ENCODE assay signal across 17 cellular contexts in genomic region chr4:147354271-147354670, GRCh38.
DNase-seq lines count a peak whose midpoint lies in the region; ATAC-seq, FAIRE-seq and TF ChIP-seq lines count a peak whose summit lies in the region.
"Had no signal": no experiment of that assay in that cellular context is flagged by ENCODE, and none has a peak within 500 bp of the region (broad histone marks: within the 10 kb centered on the region; RNA-seq: fewer than 3 reads in every experiment).

No MANE protein-coding gene starts in this region.

- no peak overlapping the region for H2BK12ac ChIP-seq in mesenchymal stem cell (ENCODE audit: low read length in 2 of 2)

- H3K4me1 ChIP-seq in mesenchymal stem cell (ENCODE audit: control insufficient read depth, insufficient read depth, low read depth, low read length) (no peaks in the 10 kb centered on the region), pancreas (no peaks in the 10 kb centered on the region)
- H3K4me1 ChIP-seq: Caco-2 had no signal

- no peak overlapping the region for H3K23ac ChIP-seq in mesenchymal stem cell (ENCODE audit: low read length in 2 of 2)

- peaks cover 12% of the 10 kb centered on the region for H3K9me3 ChIP-seq in mesenchymal stem cell (ENCODE audit: control insufficient read depth, low read length)
- H3K9me3 ChIP-seq in pancreas, result no peaks in the 10 kb centered on the region
- H3K9me3 ChIP-seq: Caco-2 had no signal

- no peak overlapping the region for H3K9ac ChIP-seq in mesenchymal stem cell (ENCODE audit: low read length)
- H3K9ac ChIP-seq: GM23248 had no signal

- H2AFZ ChIP-seq in mesenchymal stem cell (ENCODE audit: low read depth, low read length), result no peak overlapping the region
- H2AFZ ChIP-seq: GM23248 had no signal

- no peak overlapping the region for H2BK15ac ChIP-seq in mesenchymal stem cell (ENCODE audit: low read depth, poor library complexity, severe bottlenecking)

- intact Hi-C loops in sciatic nerve (cut with DNase I), result no loop called here
- intact Hi-C loops in pancreas (cut with DNase I), result no loop called here
- intact Hi-C loops in left colon (cut with DNase I, micrococcal nuclease), result no loop called here

- peak; percentile 20 for ATAC-seq in sciatic nerve
- ATAC-seq in pancreas, result no peak
- no peak for ATAC-seq in left colon

- H3K27ac ChIP-seq in mesenchymal stem cell (ENCODE audit: low read length, poor library complexity, severe bottlenecking) (no peak overlapping the region), pancreas (no peak overlapping the region)
- H3K27ac ChIP-seq: GM23248 had no signal

- TF ChIP-seq CTCF in pancreas (IDR thresholded peaks at IDR 0.05), result no peak

- no peak overlapping the region for H2AK5ac ChIP-seq in mesenchymal stem cell (ENCODE audit: low read length, severe bottlenecking)

- no peak overlapping the region for H3K4ac ChIP-seq in mesenchymal stem cell (ENCODE audit: low read depth in 1 of 2, low read length in 2 of 2)

- H4K91ac ChIP-seq in mesenchymal stem cell (ENCODE audit: low read length), result no peak overlapping the region

- no peak overlapping the region for H3K18ac ChIP-seq in mesenchymal stem cell (ENCODE audit: low read depth in 1 of 2, low read length in 2 of 2)

- H3K27me3 ChIP-seq in mesenchymal stem cell (ENCODE audit: control insufficient read depth in 1 of 2, insufficient read depth in 1 of 2, low read length in 2 of 2) (peaks cover 0 to 15% of the 10 kb centered on the region in 2 experiments), pancreas (no peaks in the 10 kb centered on the region)

- peak overlapping the region; percentile 49 for H2BK120ac ChIP-seq in mesenchymal stem cell (ENCODE audit: low read depth, low read length)

- WGBS in mesenchymal stem cell, result 92% methylated on average over 1 of the region's 1 CpG
- 67 to 88% methylated on average over 1 of the region's 1 CpG for WGBS in pancreas, 2 donors

- H2BK5ac ChIP-seq in mesenchymal stem cell (ENCODE audit: low read depth, low read length, poor library complexity, severe bottlenecking), result peak overlapping the region; percentile 8

- H3K4me3 ChIP-seq in mesenchymal stem cell (ENCODE audit: insufficient read depth in 1 of 2, low read depth in 1 of 2, low read length in 2 of 2), result no peak overlapping the region
- H3K4me3 ChIP-seq in pancreas, result no peak overlapping the region
- H3K4me3 ChIP-seq: GM23248 had no signal

- DNase-seq in fibroblast of peridontal ligament (ENCODE audit: extremely low read depth), result peak; percentile 4
- DNase-seq in mesenchymal stem cell, result no peak
- no peak for DNase-seq in sciatic nerve (ENCODE audit: low spot score)
- no peak for DNase-seq in pancreas
- DNase-seq in left colon, result no peak
- no peak for DNase-seq in anterior cingulate cortex (lab: John Stamatoyannopoulos, UW)
- DNase-seq: C1 segment of cervical spinal cord, Caco-2, DMS153, DND-41, GM23248, H7, HCEC 1CT had no signal

- H4K8ac ChIP-seq in mesenchymal stem cell (ENCODE audit: low read length), result no peak overlapping the region

- H3K14ac ChIP-seq in mesenchymal stem cell (ENCODE audit: low read length in 2 of 2), result no peak overlapping the region

- H3K36me3 ChIP-seq in mesenchymal stem cell (ENCODE audit: control insufficient read depth in 1 of 2, insufficient read depth in 2 of 2, low read depth in 1 of 2, low read length in 2 of 2) (no peaks in the 10 kb centered on the region), pancreas (no peaks in the 10 kb centered on the region)

- H3K79me1 ChIP-seq in mesenchymal stem cell (replicated peaks; ENCODE audit: low read length, poor library complexity, severe bottlenecking), result no peaks in the 10 kb centered on the region

- H3K4me2 ChIP-seq in mesenchymal stem cell (ENCODE audit: low read length, poor library complexity, severe bottlenecking), result no peak overlapping the region

- no peak for FAIRE-seq in pancreas (lab: Jason Lieb, UNC)
- FAIRE-seq: G401.6, GM12892, GM19239, H1 had no signal
